8 cellular contexts compared by ENCODE assay signal in the genomic region with DNA sequence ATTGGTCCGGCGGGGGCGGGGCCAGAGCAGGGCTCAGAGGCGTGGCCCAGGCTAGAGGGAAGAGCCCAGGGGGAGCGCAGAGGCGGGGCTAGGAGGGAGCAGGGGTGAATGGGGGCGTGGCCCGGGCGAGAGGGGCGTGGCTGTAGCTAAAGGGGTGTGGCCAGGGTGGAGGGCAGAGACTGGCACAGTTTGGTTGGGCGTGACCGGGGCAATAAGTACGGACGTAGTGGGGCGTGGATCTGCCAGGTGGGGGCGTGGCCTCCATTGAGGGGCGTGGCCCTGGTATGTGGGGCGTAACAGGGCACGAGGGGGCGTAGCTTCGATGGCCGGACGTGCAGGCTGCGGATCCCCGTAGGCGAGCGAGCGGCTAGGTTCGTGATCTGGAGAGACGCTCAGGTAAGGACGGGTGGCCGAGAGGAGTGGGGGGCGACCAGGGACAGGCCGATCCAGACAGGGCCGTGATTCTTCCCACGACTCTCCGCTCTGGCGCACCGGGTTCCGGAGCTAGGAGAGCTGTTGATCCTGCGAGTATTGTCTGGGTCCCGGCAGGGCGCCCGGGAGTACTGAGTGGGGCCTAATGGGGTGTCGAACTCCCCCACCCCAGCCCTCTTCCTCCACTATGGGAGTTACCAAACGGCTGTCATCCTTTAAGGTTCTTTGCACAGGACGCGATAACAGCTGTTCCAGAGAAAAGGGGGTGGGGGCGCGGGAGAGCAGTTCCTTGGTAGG. TPM values are rescaled to one million over a fixed set of nuclear protein-coding genes. Genes with fewer than 3 reads are reported as not detected.
DNase-seq lines count a peak whose midpoint lies in the region; ATAC-seq and TF ChIP-seq lines count a peak whose summit lies in the region.

A gene with protein sequence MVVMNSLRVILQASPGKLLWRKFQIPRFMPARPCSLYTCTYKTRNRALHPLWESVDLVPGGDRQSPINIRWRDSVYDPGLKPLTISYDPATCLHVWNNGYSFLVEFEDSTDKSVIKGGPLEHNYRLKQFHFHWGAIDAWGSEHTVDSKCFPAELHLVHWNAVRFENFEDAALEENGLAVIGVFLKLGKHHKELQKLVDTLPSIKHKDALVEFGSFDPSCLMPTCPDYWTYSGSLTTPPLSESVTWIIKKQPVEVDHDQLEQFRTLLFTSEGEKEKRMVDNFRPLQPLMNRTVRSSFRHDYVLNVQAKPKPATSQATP (plus strand): TSS at position 314 of the 729 bp plus-strand sequence. CDS start 11,754 bp downstream, outside the sequence.

- H3K4me3 ChIP-seq in right atrium auricular region (peak within 1 kb of the TSS; percentile 42 to 60), vagina (peak within 1 kb of the TSS; percentile 52 to 62)

- peak within 1 kb of the TSS; percentile 14 to 69 for H3K27ac ChIP-seq in right atrium auricular region
- H3K27ac ChIP-seq in vagina = peak within 1 kb of the TSS; percentile 65

- DNase-seq in DMS 273 (lab: John Stamatoyannopoulos, UW; ENCODE audit: unreplicated experiment) = peak; percentile 93
- DNase-seq in KBM-7 = peak; percentile 97
- peak in 55 of 58 donors; percentile 4 to 86 (median 68) for DNase-seq in anterior cingulate cortex (lab: John Stamatoyannopoulos, UW)
- peak; percentile 91 for DNase-seq in right atrium auricular region (ENCODE audit: low spot score)
- peak; percentile 82 for DNase-seq in renal cortical epithelial cell (ENCODE audit: low read depth)
- DNase-seq in vagina (ENCODE audit: extremely low spot score in 2 of 2) = peak; percentile 94 to 99

- H3K36me3 ChIP-seq in right atrium auricular region = no peaks in the 10 kb centered on the region
- H3K36me3 ChIP-seq in vagina = no peaks in the 10 kb centered on the region

- H3K27me3 ChIP-seq in right atrium auricular region (no peaks in the 10 kb centered on the region), vagina (no peaks in the 10 kb centered on the region)

- TF ChIP-seq POLR2A in vagina (IDR thresholded peaks at IDR 0.05) = no peak

- no peaks in the 10 kb centered on the region for H3K9me3 ChIP-seq in right atrium auricular region
- no peaks in the 10 kb centered on the region for H3K9me3 ChIP-seq in vagina

- peak; percentile 89 for ATAC-seq in GM21717 (IDR thresholded peaks at IDR 0.05; ENCODE audit: unreplicated experiment)

- in situ Hi-C loops in KBM-7 (cut with MboI; ENCODE audit: low pct_unique_long_range_greater_than_20kb, low sequenced_read_pairs) = no loop called here

- H3K4me1 ChIP-seq in right atrium auricular region = peaks cover 0 to 13% of the 10 kb centered on the region in 2 donors
- peaks cover 25% of the 10 kb centered on the region for H3K4me1 ChIP-seq in vagina

- intact Hi-C loops in T-helper 1 cell treated with Interleukin-12 subunit alpha and Interleukin-12 subunit beta and Interleukin-4 antibody, amounts not matched to agents 30 ng/mL and 1 ng/mL, for 36 hours (cut with micrococcal nuclease) = loop anchor here (1.0 to 5.0 kb wide), 12 partner anchors 12 to 1134 kb away; a partner anchor contains a TSS
- intact Hi-C loops in vagina (cut with DNase I) = no loop called here

- TF ChIP-seq CTCF in right atrium auricular region (IDR thresholded peaks at IDR 0.05) = no peak
- TF ChIP-seq CTCF in vagina (IDR thresholded peaks at IDR 0.05) = no peak

RNA-seq across cellular contexts. Expression of the gene that starts here (rescaled TPM):
- total RNA-seq in T-helper 1 cell treated with Interleukin-12 subunit alpha and Interleukin-12 subunit beta and Interleukin-4 antibody, amounts not matched to agents 30 ng/mL and 1 ng/mL, for 36 hours = 8.7 and 10.2 TPM in 2 replicates
- total RNA-seq in right atrium auricular region (1 to 10 TPM; 6.4 to 8.6 TPM), renal cortical epithelial cell (2.1 and 5.4 TPM in 2 replicates), vagina (24.6 TPM)

Comparison
In these comparisons a context has a peak if more than half of its experiments do, and no peak if none do; other contexts are left out.
1. Peak in every context shown above with its lines: DNase-seq, ATAC-seq, H3K4me3 ChIP-seq and H3K27ac ChIP-seq.